ENCODE assay signal across 31 cellular contexts in genomic region chr5:88524941-88525340, GRCh38.
"Had no signal": no experiment of that assay in that cellular context is flagged by ENCODE, and none has a peak within 500 bp of the region (broad histone marks: within the 10 kb centered on the region; RNA-seq: fewer than 3 reads in every experiment).

No MANE protein-coding gene starts in this region.

- H3K4me3 Mint-ChIP-seq: T-cell had no signal

- H3K27ac ChIP-seq: KMS-11, PC-9, RWPE1, SJCRH30, SK-N-MC had no signal

- H3K4me2 ChIP-seq: KMS-11, PC-9 had no signal

- H3K9ac ChIP-seq: KMS-11 had no signal

- H3K4me3 ChIP-seq: PC-9, SJCRH30, SK-N-MC had no signal

- H3K4me1 ChIP-seq: SJCRH30 had no signal

- DNase-seq: Karpas-422, MM.1S, MV-4-11, NCI-H1092, NCI-H1105, NCI-H1417 treated with DMSO at 0.1 percent for 48 hours, NCI-H1436 treated with DMSO at 0.1 percent for 48 hours, NCI-H1694 treated with DMSO at 0.1 percent for 48 hours, NCI-H187 treated with DMSO at 0.1 percent for 48 hours, NCI-H2029, NCI-H2081, NCI-H2171 treated with DMSO at 0.1 percent for 48 hours, NCI-H2227 treated with DMSO at 0.1 percent for 48 hours, NCI-H345, NCI-H446, NCI-H510A treated with DMSO at 0.1 percent for 48 hours, NCI-H524 treated with DMSO at 0.1 percent for 48 hours, NCI-H526 treated with DMSO at 0.1 percent for 48 hours, NCI-H748 treated with DMSO at 0.1 percent for 48 hours, NCI-H82, PC-9, SHP77, SIG-M5, SJCRH30, T-cell had no signal

- ATAC-seq: Panc1, Right ventricle myocardium inferior, SK-N-SH treated with all-trans-retinoic acid at 6 μM for 48 hours, T-cell had no signal

- H3K4me1 Mint-ChIP-seq: T-cell had no signal

- H3K36me3 ChIP-seq: SJCRH30 had no signal

- H3K36me3 Mint-ChIP-seq: T-cell had no signal

- H3K9me3 ChIP-seq: SJCRH30 had no signal

- H3K27ac Mint-ChIP-seq: T-cell had no signal

- H3K27me3 ChIP-seq: SJCRH30 had no signal

- H2AFZ ChIP-seq: PC-9 had no signal

- H3K9me3 Mint-ChIP-seq: T-cell had no signal
